In genomic region chr6:10403385-10404106, GRCh38 we compare ENCODE assay signal across 8 cellular contexts. TPM values are rescaled to one million over a fixed set of nuclear protein-coding genes. Genes with fewer than 3 reads are reported as not detected.
DNase-seq lines count a peak whose midpoint lies in the region; ATAC-seq and TF ChIP-seq lines count a peak whose summit lies in the region.

No MANE protein-coding gene starts in this region.

- no peak for DNase-seq in activated naive CD4-positive, alpha-beta T cell treated with anti-CD3 and anti-CD28 coated beads for 36 hours
- no peak for DNase-seq in activated naive CD4-positive, alpha-beta T cell treated with Interleukin-2 at 50 U/mL for 16 hours
- DNase-seq in endothelial cell (ENCODE audit: low spot score) (no peak), non-pigmented ciliary epithelial cell (ENCODE audit: low read depth) (peak; percentile 61), DMS79 (lab: John Stamatoyannopoulos, UW) (no peak), DMS 273 treated with DMSO at 0.1 percent for 48 hours (lab: John Stamatoyannopoulos, UW) (no peak)

- H3K27me3 Mint-ChIP-seq in activated naive CD4-positive, alpha-beta T cell treated with anti-CD3 and anti-CD28 coated beads for 36 hours (ENCODE audit: low read depth), result peaks cover 66% of the 10 kb centered on the region
- peaks cover 23% of the 10 kb centered on the region for H3K27me3 Mint-ChIP-seq in endothelial cell (ENCODE audit: unreplicated experiment)

- CTCF ChIA-PET in activated naive CD4-positive, alpha-beta T cell treated with anti-CD3 and anti-CD28 coated beads for 36 hours (lab: Charles Lee), result no interaction called here

- TF ChIP-seq CTCF in endothelial cell (IDR thresholded peaks at IDR 0.05; ENCODE audit: unreplicated experiment), result no peak

- peak; percentile 16 for ATAC-seq in HG02763 (IDR thresholded peaks at IDR 0.05; ENCODE audit: unreplicated experiment)

- peaks cover 4% of the 10 kb centered on the region for H3K36me3 Mint-ChIP-seq in activated naive CD4-positive, alpha-beta T cell treated with anti-CD3 and anti-CD28 coated beads for 36 hours (ENCODE audit: low read depth)
- H3K36me3 Mint-ChIP-seq in endothelial cell (ENCODE audit: low read depth, unreplicated experiment), result no peaks in the 10 kb centered on the region

- H3K27ac Mint-ChIP-seq in activated naive CD4-positive, alpha-beta T cell treated with anti-CD3 and anti-CD28 coated beads for 36 hours, result no peak overlapping the region
- no peak overlapping the region for H3K27ac Mint-ChIP-seq in endothelial cell (ENCODE audit: unreplicated experiment)

- H3K9me3 Mint-ChIP-seq in activated naive CD4-positive, alpha-beta T cell treated with anti-CD3 and anti-CD28 coated beads for 36 hours, result peaks cover 5% of the 10 kb centered on the region
- no peaks in the 10 kb centered on the region for H3K9me3 Mint-ChIP-seq in endothelial cell (ENCODE audit: unreplicated experiment)

- peaks cover 7% of the 10 kb centered on the region for H3K4me1 Mint-ChIP-seq in activated naive CD4-positive, alpha-beta T cell treated with anti-CD3 and anti-CD28 coated beads for 36 hours (ENCODE audit: low read depth)
- peaks cover 25% of the 10 kb centered on the region for H3K4me1 Mint-ChIP-seq in endothelial cell (ENCODE audit: unreplicated experiment)

- peak overlapping the region; percentile 64 for H3K4me3 Mint-ChIP-seq in activated naive CD4-positive, alpha-beta T cell treated with anti-CD3 and anti-CD28 coated beads for 36 hours
- H3K4me3 Mint-ChIP-seq in endothelial cell (ENCODE audit: unreplicated experiment), result peak overlapping the region; percentile 87

- intact Hi-C loops in activated naive CD4-positive, alpha-beta T cell treated with anti-CD3 and anti-CD28 coated beads for 36 hours (cut with micrococcal nuclease), result loop anchor here (1.0 to 5.0 kb wide), 8 partner anchors 9 to 1968 kb away; partner anchors contain the start of genes C6orf52, MAK, PAK1IP1 and SLC35B3

TF ChIP-seq in PFSK-1, 5 proteins besides CTCF, POLR2A, EP300 and RAD21:
- TF ChIP-seq POLR2AphosphoS5 (IDR thresholded peaks at IDR 0.05; ENCODE audit: low read depth, low read length) (no peak), REST (IDR thresholded peaks at IDR 0.05; ENCODE audit: insufficient read depth in 1 of 2, low read depth in 2 of 2, low read length in 2 of 2) (no peak), FOXP2 (optimal IDR thresholded peaks at IDR 0.05; ENCODE audit: borderline replicate concordance, extremely low read depth, extremely low read length, insufficient read depth) (no peak), TAF1 (IDR thresholded peaks at IDR 0.05; ENCODE audit: borderline replicate concordance, insufficient read depth, low read length) (0 out of 2 replicates have a peak, but pooled peaks have one; percentile 8), SIN3A (IDR thresholded peaks at IDR 0.05; ENCODE audit: borderline replicate concordance, insufficient read depth, low read length) (no peak; the same call in 1 of the 2 replicates)

RNA-seq across cellular contexts. Expression of gene TFAP2A, which starts 11.3 kb away (rescaled TPM):
- total RNA-seq in activated naive CD4-positive, alpha-beta T cell treated with anti-CD3 and anti-CD28 coated beads for 36 hours, result under 1 TPM in 1 of 2 experiments, not detected in 1; 0.30 TPM
- 75.0 TPM for polyA plus RNA-seq in PFSK-1 (2012; ENCODE audit: insufficient read length, low read depth)
- 0.31 TPM for total RNA-seq in endothelial cell (ENCODE audit: unreplicated experiment)
